20 cellular contexts compared by ENCODE assay signal in the genomic region with DNA sequence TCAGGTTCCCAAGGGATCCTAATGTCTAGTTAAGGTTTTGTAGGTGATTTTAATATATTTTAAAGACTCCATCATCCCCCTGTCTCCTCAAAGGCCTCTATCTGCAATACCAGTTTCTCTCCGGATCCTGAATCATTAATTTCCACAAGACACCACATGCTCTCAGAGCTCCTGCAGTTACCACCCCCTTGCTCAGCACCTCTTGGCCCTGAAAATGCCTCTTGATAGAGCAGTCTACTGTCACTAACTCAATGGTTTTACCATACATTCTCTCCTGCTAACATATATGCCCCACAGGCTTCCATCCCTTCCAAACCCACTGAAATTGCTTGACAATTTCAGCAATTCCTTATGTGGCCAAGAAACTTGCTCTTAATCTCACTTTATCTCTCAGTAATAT. TPM values are rescaled to one million over a fixed set of nuclear protein-coding genes. Genes with fewer than 3 reads are reported as not detected.
DNase-seq lines count a peak whose midpoint lies in the region; ATAC-seq and TF ChIP-seq lines count a peak whose summit lies in the region.
"Had no signal": no experiment of that assay in that cellular context is flagged by ENCODE, and none has a peak within 500 bp of the region (broad histone marks: within the 10 kb centered on the region; RNA-seq: fewer than 3 reads in every experiment).

No MANE protein-coding gene starts in this region.

- no peaks in the 10 kb centered on the region for H3K9me3 ChIP-seq in A673 (ENCODE audit: low read depth, low read length, poor library complexity, severe bottlenecking)
- H3K9me3 ChIP-seq in SJCRH30 (replicated peaks) = no peaks in the 10 kb centered on the region

- H3K4me3 Mint-ChIP-seq in activated T-helper 17 cell treated with anti-CD3 and anti-CD28 coated beads, Interleukin-2, amount 50 U/mL, for 72 hours = no peak overlapping the region
- H3K4me3 Mint-ChIP-seq: B cell; CD4-positive, CD25-positive, alpha-beta regulatory T cell; CD8-positive, alpha-beta T cell; GM23338; H9 had no signal

- POLR2A ChIA-PET in A673 (lab: Charles Lee; ENCODE audit: low non-redundant PET) = no interaction called here

- intact Hi-C loops in A673 (cut with micrococcal nuclease; ENCODE audit: unreplicated experiment) = no loop called here

- H3K27ac ChIP-seq in A673 (ENCODE audit: low read depth, low read length, poor library complexity, severe bottlenecking) (peak overlapping the region; percentile 95), SJCRH30 (peak overlapping the region; percentile 92)
- H3K27ac ChIP-seq: BLaER1, C4-2B had no signal

- BruUV-seq in A673 (replicated peaks; lab: Mats Ljungman, UMichigan) = no TSS peak

- CTCF ChIA-PET in A673 (lab: Charles Lee) = no interaction called here

- peaks cover 4% of the 10 kb centered on the region for H3K27me3 Mint-ChIP-seq in activated T-helper 17 cell treated with anti-CD3 and anti-CD28 coated beads, Interleukin-2, amount 50 U/mL, for 72 hours
- H3K27me3 Mint-ChIP-seq: CD4-positive, CD25-positive, alpha-beta regulatory T cell had no signal

- no peaks in the 10 kb centered on the region for H3K36me3 ChIP-seq in A673 (ENCODE audit: insufficient read depth, low read length, poor library complexity, severe bottlenecking)
- no peaks in the 10 kb centered on the region for H3K36me3 ChIP-seq in SJCRH30
- H3K36me3 ChIP-seq: BLaER1 had no signal

- no peaks in the 10 kb centered on the region for H3K36me3 Mint-ChIP-seq in activated T-helper 17 cell treated with anti-CD3 and anti-CD28 coated beads, Interleukin-2, amount 50 U/mL, for 72 hours (ENCODE audit: low read depth)

- TF ChIP-seq CTCF in A673 (conservative IDR thresholded peaks at IDR 0.05; ENCODE audit: low read depth, low read length) = no peak
- no peak for TF ChIP-seq CTCF in omental fat pad (IDR thresholded peaks at IDR 0.05)

- no peak overlapping the region for H3K27ac Mint-ChIP-seq in activated T-helper 17 cell treated with anti-CD3 and anti-CD28 coated beads, Interleukin-2, amount 50 U/mL, for 72 hours
- H3K27ac Mint-ChIP-seq: B cell; CD4-positive, CD25-positive, alpha-beta regulatory T cell; CD8-positive, alpha-beta T cell; GM23338; H9 had no signal

- peaks cover 14% of the 10 kb centered on the region for H3K9me3 Mint-ChIP-seq in activated T-helper 17 cell treated with anti-CD3 and anti-CD28 coated beads, Interleukin-2, amount 50 U/mL, for 72 hours

- DNase-seq in A673 (ENCODE audit: low spot score) (peak; percentile 26), NCI-H2227 (lab: John Stamatoyannopoulos, UW; ENCODE audit: unreplicated experiment) (peak; percentile 64), SJCRH30 (peak; percentile 50 to 69), omental fat pad (ENCODE audit: low spot score) (no peak), NCI-H510A treated with DMSO at 0.1 percent for 48 hours (lab: John Stamatoyannopoulos, UW) (no peak)
- DNase-seq: Caco-2; CD4-positive, CD25-positive, alpha-beta regulatory T cell; CD8-positive, alpha-beta T cell; DMS53; DMS79 treated with DMSO at 0.1 percent for 48 hours; GF-D8; H9 had no signal

- H3K4me1 Mint-ChIP-seq in activated T-helper 17 cell treated with anti-CD3 and anti-CD28 coated beads, Interleukin-2, amount 50 U/mL, for 72 hours = no peaks in the 10 kb centered on the region
- H3K4me1 Mint-ChIP-seq: B cell; CD4-positive, CD25-positive, alpha-beta regulatory T cell; GM23338; H9 had no signal

- H3K4me3 ChIP-seq in A673 (ENCODE audit: low read depth, low read length, poor library complexity, severe bottlenecking) (peak overlapping the region; percentile 77), SJCRH30 (peak overlapping the region; percentile 79)
- H3K4me3 ChIP-seq: BLaER1, GM23338 had no signal

- no peaks in the 10 kb centered on the region for H3K4me1 ChIP-seq in A673 (ENCODE audit: insufficient read depth, low read length, poor library complexity, severe bottlenecking)
- H3K4me1 ChIP-seq in SJCRH30 = peaks cover 5% of the 10 kb centered on the region
- H3K4me1 ChIP-seq: BLaER1, Caco-2 had no signal

- no peak for ATAC-seq in omental fat pad (ENCODE audit: low FRiP score)
- no peak for ATAC-seq in activated T-helper 17 cell treated with anti-CD3 and anti-CD28 coated beads, Interleukin-2, amount 50 U/mL, for 72 hours (replicated peaks)
- ATAC-seq: CD8-positive, alpha-beta T cell; GM23338; HCT116 had no signal

- H3K27me3 ChIP-seq in A673 (replicated peaks; ENCODE audit: insufficient read depth, low read depth, low read length, poor library complexity) = no peaks in the 10 kb centered on the region
- H3K27me3 ChIP-seq in SJCRH30 = no peaks in the 10 kb centered on the region
- H3K27me3 ChIP-seq: BLaER1 had no signal

RNA-seq across cellular contexts. Expression of gene PEG3, which starts 1.9 kb away (rescaled TPM):
- total RNA-seq in A673 (2021) (282 and 353 TPM in 2 replicates), omental fat pad (1 to 10 TPM; 6.5 to 8.8 (median 7.3) TPM)
- 501 and 545 TPM in 2 replicates for total RNA-seq in SJCRH30 (2014; rRNA removed; shearing (Covaris generic))
- total RNA-seq in activated T-helper 17 cell treated with anti-CD3 and anti-CD28 coated beads, Interleukin-2, amount 50 U/mL, for 72 hours = under 1 TPM in 1 of 2 donors, not detected in 1; 0.04 TPM
- total RNA-seq: A172, B cell, Caco-2, GM23338, H9 had no signal

RNA-seq across cellular contexts. Expression of gene ZIM2, which starts 1.9 kb away (rescaled TPM):
- total RNA-seq in A673 (2021) (4.6 and 9.6 TPM in 2 replicates), omental fat pad (under 1 TPM in 2 of 4 donors, not detected in 2; 0.36 to 0.88 TPM)
- total RNA-seq in SJCRH30 (2014; rRNA removed; shearing (Covaris generic)) = 7.1 and 8.9 TPM in 2 replicates
- not detected for total RNA-seq in activated T-helper 17 cell treated with anti-CD3 and anti-CD28 coated beads, Interleukin-2, amount 50 U/mL, for 72 hours
- total RNA-seq: A172; B cell; Caco-2; CD4-positive, CD25-positive, alpha-beta regulatory T cell; CD8-positive, alpha-beta T cell; G401; GM23338; H9 had no signal

Comparison
In these comparisons a context has a peak if more than half of its experiments do, and no peak if none do; other contexts are left out.
1. DNase-seq: peak in A673 (single experiment), NCI-H2227 (single experiment) and SJCRH30 (2 of 2); none in omental fat pad (single experiment) and NCI-H510A treated with DMSO at 0.1 percent for 48 hours (single experiment).
2. RNA of gene PEG3, which starts 1.9 kb away (total RNA-seq): 501 to 545 TPM in SJCRH30 and 282 to 353 TPM in A673; 6.5 to 8.8 TPM in omental fat pad and 0.04 TPM in activated T-helper 17 cell treated with anti-CD3 and anti-CD28 coated beads, Interleukin-2, amount 50 U/mL, for 72 hours; every median in the first group is over 10 times any median in the second.